8 cellular contexts compared by ENCODE assay signal in the genomic region with DNA sequence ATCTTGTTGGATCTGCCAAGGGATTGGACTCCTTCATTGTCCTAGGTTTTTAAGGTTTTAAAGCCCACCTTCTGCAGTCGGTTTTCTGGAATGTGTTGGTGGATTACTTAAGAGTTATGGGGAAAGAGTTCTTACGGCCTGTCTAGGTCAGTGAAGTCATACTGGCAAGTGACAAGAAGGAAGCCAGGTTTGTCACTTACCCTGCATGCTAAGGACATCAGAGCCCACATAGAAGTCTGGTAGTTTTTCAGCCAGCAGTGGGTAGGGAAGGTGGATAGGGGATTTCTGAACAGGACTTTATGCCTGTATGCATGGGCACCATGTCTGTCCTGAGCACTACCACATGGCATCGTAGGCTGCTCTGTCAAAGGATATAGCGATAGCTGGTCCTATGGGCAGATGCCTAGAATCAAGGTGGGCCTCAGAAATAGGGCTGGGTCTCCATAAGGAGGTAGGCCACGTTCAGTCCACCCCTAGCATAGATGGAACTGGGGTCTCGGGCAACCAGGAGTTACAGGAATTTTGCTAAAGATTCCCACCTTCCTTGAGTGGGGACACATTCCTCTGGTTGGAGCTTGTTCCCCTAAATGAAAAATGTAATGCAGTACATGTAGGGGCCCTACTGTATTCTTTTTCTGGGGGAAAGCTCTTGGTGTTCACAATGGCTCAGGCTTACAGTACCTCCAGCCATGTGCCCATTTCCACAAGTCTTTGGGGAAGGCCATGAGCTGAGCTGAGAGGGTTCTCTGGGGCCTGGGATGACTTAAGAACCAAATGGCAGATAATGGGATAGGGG. TPM values are rescaled to one million over a fixed set of nuclear protein-coding genes. Genes with fewer than 3 reads are reported as not detected.
DNase-seq lines count a peak whose midpoint lies in the region; ATAC-seq, FAIRE-seq and TF ChIP-seq lines count a peak whose summit lies in the region.
"Had no signal": no experiment of that assay in that cellular context is flagged by ENCODE, and none has a peak within 500 bp of the region (broad histone marks: within the 10 kb centered on the region; RNA-seq: fewer than 3 reads in every experiment).

No MANE protein-coding gene starts in this region.

- DNase-seq in LoVo (ENCODE audit: low spot score) = peak; percentile 28
- no peak for DNase-seq in activated T-helper 2 cell treated with anti-CD3 and anti-CD28 coated beads, Interferon-gamma antibody, Interleukin-2, Interleukin-4, amounts not matched to agents 10 μg/mL and 5 μg/mL and 100 μg/mL, durations not matched to agents 14 hours and 24 hours and 36 hours (ENCODE audit: low spot score)
- DNase-seq in stimulated activated CD4-positive, alpha-beta T cell treated with anti-CD3 and anti-CD28 coated beads, Interleukin-4, amount 100 ng/mL, for 4 hours = no peak
- no peak for DNase-seq in HCEC 1CT
- DNase-seq: cortex of kidney had no signal

- H3K27ac Mint-ChIP-seq in activated T-helper 2 cell treated with anti-CD3 and anti-CD28 coated beads, Interferon-gamma antibody, Interleukin-2, Interleukin-4, amounts not matched to agents 10 μg/mL and 5 μg/mL and 100 μg/mL, durations not matched to agents 14 hours and 24 hours and 36 hours = peak overlapping the region; percentile 75
- peak overlapping the region; percentile 53 to 77 (median 61) for H3K27ac Mint-ChIP-seq in nephron

- H3K27me3 Mint-ChIP-seq in activated T-helper 2 cell treated with anti-CD3 and anti-CD28 coated beads, Interferon-gamma antibody, Interleukin-2, Interleukin-4, amounts not matched to agents 10 μg/mL and 5 μg/mL and 100 μg/mL, durations not matched to agents 14 hours and 24 hours and 36 hours (ENCODE audit: low read depth) = no peaks in the 10 kb centered on the region
- H3K27me3 Mint-ChIP-seq in nephron (ENCODE audit: low read depth) = no peaks in the 10 kb centered on the region

- no peaks in the 10 kb centered on the region for H3K9me3 Mint-ChIP-seq in activated T-helper 2 cell treated with anti-CD3 and anti-CD28 coated beads, Interferon-gamma antibody, Interleukin-2, Interleukin-4, amounts not matched to agents 10 μg/mL and 5 μg/mL and 100 μg/mL, durations not matched to agents 14 hours and 24 hours and 36 hours
- no peaks in the 10 kb centered on the region for H3K9me3 Mint-ChIP-seq in nephron

- TF ChIP-seq CTCF in nephron (IDR thresholded peaks at IDR 0.05; ENCODE audit: unreplicated experiment in 3 of 3) = no peak

- peaks cover 75% of the 10 kb centered on the region for H3K36me3 Mint-ChIP-seq in activated T-helper 2 cell treated with anti-CD3 and anti-CD28 coated beads, Interferon-gamma antibody, Interleukin-2, Interleukin-4, amounts not matched to agents 10 μg/mL and 5 μg/mL and 100 μg/mL, durations not matched to agents 14 hours and 24 hours and 36 hours (ENCODE audit: low read depth)
- H3K36me3 Mint-ChIP-seq in nephron (ENCODE audit: low read depth) = peaks cover 54% of the 10 kb centered on the region

- H3K4me1 Mint-ChIP-seq in activated T-helper 2 cell treated with anti-CD3 and anti-CD28 coated beads, Interferon-gamma antibody, Interleukin-2, Interleukin-4, amounts not matched to agents 10 μg/mL and 5 μg/mL and 100 μg/mL, durations not matched to agents 14 hours and 24 hours and 36 hours (ENCODE audit: low read depth) = peaks cover 38% of the 10 kb centered on the region
- peaks cover 57% of the 10 kb centered on the region for H3K4me1 Mint-ChIP-seq in nephron

- H3K4me3 Mint-ChIP-seq in activated T-helper 2 cell treated with anti-CD3 and anti-CD28 coated beads, Interferon-gamma antibody, Interleukin-2, Interleukin-4, amounts not matched to agents 10 μg/mL and 5 μg/mL and 100 μg/mL, durations not matched to agents 14 hours and 24 hours and 36 hours (ENCODE audit: low read depth) = peak overlapping the region; percentile 60
- H3K4me3 Mint-ChIP-seq in nephron = peak overlapping the region; percentile 88 to 99 (median 99)

- intact Hi-C loops in activated T-helper 2 cell treated with anti-CD3 and anti-CD28 coated beads, Interferon-gamma antibody, Interleukin-2, Interleukin-4, amounts not matched to agents 10 μg/mL and 5 μg/mL and 100 μg/mL, durations not matched to agents 14 hours and 24 hours and 36 hours (cut with micrococcal nuclease) = loop anchor here (5.0 kb wide), 1 partner anchor 95 kb away; no protein-coding TSS in a partner anchor

- ATAC-seq in HG03354 (IDR thresholded peaks at IDR 0.05; ENCODE audit: poor library complexity, severe bottlenecking, unreplicated experiment) = no peak

- FAIRE-seq in G401.6 (lab: Jason Lieb, UNC) = peak; percentile 34

RNA-seq across cellular contexts. Expression of a gene that starts 27.4 kb away (rescaled TPM):
- 44.4 and 46.8 TPM in 2 replicates for total RNA-seq in activated T-helper 2 cell treated with anti-CD3 and anti-CD28 coated beads, Interferon-gamma antibody, Interleukin-2, Interleukin-4, amounts not matched to agents 10 μg/mL and 5 μg/mL and 100 μg/mL, durations not matched to agents 14 hours and 24 hours and 36 hours

RNA-seq across cellular contexts. Expression of a gene that starts 49.2 kb away (rescaled TPM):
- total RNA-seq in activated T-helper 2 cell treated with anti-CD3 and anti-CD28 coated beads, Interferon-gamma antibody, Interleukin-2, Interleukin-4, amounts not matched to agents 10 μg/mL and 5 μg/mL and 100 μg/mL, durations not matched to agents 14 hours and 24 hours and 36 hours = 2.0 and 2.6 TPM in 2 replicates
